8 cellular contexts compared by ENCODE assay signal in the genomic region with DNA sequence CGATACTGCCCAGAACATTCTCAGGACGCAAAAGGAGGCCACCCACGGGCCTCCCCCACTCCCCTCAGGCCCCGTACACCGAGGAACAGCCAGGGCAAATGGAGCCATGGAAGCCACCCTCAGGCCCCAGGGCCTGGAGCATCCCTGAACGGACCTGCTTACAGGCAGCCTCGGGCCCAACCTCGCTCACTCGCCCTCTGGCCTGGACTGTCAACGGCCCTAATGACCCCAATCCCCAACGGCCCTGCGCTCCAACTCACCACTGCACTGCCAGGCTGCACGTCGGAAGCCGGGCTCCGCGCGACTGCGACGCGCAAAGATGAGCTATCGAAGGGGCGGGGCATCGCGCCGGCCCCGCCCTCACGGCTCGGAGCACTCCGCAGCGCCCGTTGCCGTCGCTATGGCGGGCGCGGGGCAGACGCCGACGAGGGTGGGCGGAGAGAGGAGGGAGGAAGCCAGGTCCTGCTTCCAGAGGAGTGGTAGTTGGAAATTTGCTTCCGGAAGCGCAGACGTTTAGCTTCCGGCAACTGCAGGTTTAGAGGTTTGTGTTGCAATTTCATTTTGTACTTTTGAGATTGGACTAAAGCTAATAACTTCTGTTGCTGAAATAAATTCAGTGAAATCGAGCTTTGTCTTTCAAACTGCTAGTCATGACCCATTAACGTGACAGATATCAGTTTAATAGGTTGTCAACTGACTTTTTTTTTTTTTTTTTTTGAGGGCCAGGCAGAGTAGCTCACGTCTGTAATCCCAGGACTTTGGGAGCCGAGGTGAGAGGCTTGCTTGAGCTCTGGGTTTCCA. TPM values are rescaled to one million over a fixed set of nuclear protein-coding genes. Genes with fewer than 3 reads are reported as not detected.
DNase-seq lines count a peak whose midpoint lies in the region; ATAC-seq, FAIRE-seq and TF ChIP-seq lines count a peak whose summit lies in the region.

A gene (minus strand): TSS at position 308 of the 801 bp plus-strand sequence. CDS start 3,923 bp downstream, outside the sequence.

- peak within 1 kb of the TSS; percentile 98 for H3K4me3 Mint-ChIP-seq in activated T-helper 2 cell treated with anti-CD3 and anti-CD28 coated beads, Interferon-gamma antibody, Interleukin-2, Interleukin-4, amounts not matched to agents 10 μg/mL and 5 μg/mL and 100 μg/mL, durations not matched to agents 14 hours and 24 hours and 36 hours (ENCODE audit: low read depth)
- peak within 1 kb of the TSS; percentile 97 to 99 (median 99) for H3K4me3 Mint-ChIP-seq in nephron

- H3K36me3 Mint-ChIP-seq in activated T-helper 2 cell treated with anti-CD3 and anti-CD28 coated beads, Interferon-gamma antibody, Interleukin-2, Interleukin-4, amounts not matched to agents 10 μg/mL and 5 μg/mL and 100 μg/mL, durations not matched to agents 14 hours and 24 hours and 36 hours (ENCODE audit: low read depth): peaks cover 5% of the 10 kb centered on the region
- peaks cover 7% of the 10 kb centered on the region for H3K36me3 Mint-ChIP-seq in nephron (ENCODE audit: low read depth)

- H3K4me3 ChIP-seq in fibroblast of pulmonary artery (replicated peaks; ENCODE audit: low read depth, low read length): peak within 1 kb of the TSS; percentile 98

- DNase-seq in ELR (ENCODE audit: low read depth) (peak; percentile 92), H54 (ENCODE audit: insufficient read length, low spot score) (peak; percentile 67), LoVo (ENCODE audit: low spot score) (peak; percentile 98), fibroblast of pulmonary artery (ENCODE audit: low read depth) (peak; percentile 94)
- DNase-seq in activated T-helper 2 cell treated with anti-CD3 and anti-CD28 coated beads, Interferon-gamma antibody, Interleukin-2, Interleukin-4, amounts not matched to agents 10 μg/mL and 5 μg/mL and 100 μg/mL, durations not matched to agents 14 hours and 24 hours and 36 hours (ENCODE audit: low spot score): peak; percentile 90
- peak; percentile 94 for DNase-seq in stimulated activated naive CD8-positive, alpha-beta T cell treated with anti-CD3 and anti-CD28 coated beads, Interleukin-15, Interleukin-2, amounts not matched to agents 100 U/mL and 50 U/mL, for 24 hours

- H3K27me3 Mint-ChIP-seq in activated T-helper 2 cell treated with anti-CD3 and anti-CD28 coated beads, Interferon-gamma antibody, Interleukin-2, Interleukin-4, amounts not matched to agents 10 μg/mL and 5 μg/mL and 100 μg/mL, durations not matched to agents 14 hours and 24 hours and 36 hours (ENCODE audit: low read depth): no peaks in the 10 kb centered on the region
- peaks cover 16% of the 10 kb centered on the region for H3K27me3 Mint-ChIP-seq in nephron (ENCODE audit: low read depth)

- peak; percentile 38 for FAIRE-seq in H54 (lab: Jason Lieb, UNC)

- peaks cover 13% of the 10 kb centered on the region for H3K4me1 Mint-ChIP-seq in activated T-helper 2 cell treated with anti-CD3 and anti-CD28 coated beads, Interferon-gamma antibody, Interleukin-2, Interleukin-4, amounts not matched to agents 10 μg/mL and 5 μg/mL and 100 μg/mL, durations not matched to agents 14 hours and 24 hours and 36 hours (ENCODE audit: low read depth)
- peaks cover 18% of the 10 kb centered on the region for H3K4me1 Mint-ChIP-seq in nephron

- H3K9me3 Mint-ChIP-seq in activated T-helper 2 cell treated with anti-CD3 and anti-CD28 coated beads, Interferon-gamma antibody, Interleukin-2, Interleukin-4, amounts not matched to agents 10 μg/mL and 5 μg/mL and 100 μg/mL, durations not matched to agents 14 hours and 24 hours and 36 hours: no peaks in the 10 kb centered on the region
- no peaks in the 10 kb centered on the region for H3K9me3 Mint-ChIP-seq in nephron

- peak within 1 kb of the TSS; percentile 92 for H3K27ac Mint-ChIP-seq in activated T-helper 2 cell treated with anti-CD3 and anti-CD28 coated beads, Interferon-gamma antibody, Interleukin-2, Interleukin-4, amounts not matched to agents 10 μg/mL and 5 μg/mL and 100 μg/mL, durations not matched to agents 14 hours and 24 hours and 36 hours
- H3K27ac Mint-ChIP-seq in nephron: peak within 1 kb of the TSS; percentile 56 to 94 (median 89)

- TF ChIP-seq CTCF in fibroblast of pulmonary artery (IDR thresholded peaks at IDR 0.05; ENCODE audit: low read length, missing control alignments): no peak
- TF ChIP-seq CTCF in nephron (IDR thresholded peaks at IDR 0.05; ENCODE audit: unreplicated experiment in 3 of 3): no peak

- peak; percentile 97 for TF ChIP-seq POLR2A in H54 (IDR thresholded peaks at IDR 0.05; ENCODE audit: low read depth, low read length)
- TF ChIP-seq POLR2A in Raji (IDR thresholded peaks at IDR 0.05; ENCODE audit: insufficient read depth, low read depth, low read length): peak; percentile 91

- intact Hi-C loops in activated T-helper 2 cell treated with anti-CD3 and anti-CD28 coated beads, Interferon-gamma antibody, Interleukin-2, Interleukin-4, amounts not matched to agents 10 μg/mL and 5 μg/mL and 100 μg/mL, durations not matched to agents 14 hours and 24 hours and 36 hours (cut with micrococcal nuclease): loop anchor here (5.0 kb wide), 1 partner anchor 138 kb away; a partner anchor contains a TSS

- peak; percentile 98 for ATAC-seq in stimulated activated naive CD8-positive, alpha-beta T cell treated with anti-CD3 and anti-CD28 coated beads, Interleukin-15, Interleukin-2, amounts not matched to agents 100 U/mL and 50 U/mL, for 24 hours

RNA-seq across cellular contexts. Expression of the gene that starts here (rescaled TPM):
- total RNA-seq in activated T-helper 2 cell treated with anti-CD3 and anti-CD28 coated beads, Interferon-gamma antibody, Interleukin-2, Interleukin-4, amounts not matched to agents 10 μg/mL and 5 μg/mL and 100 μg/mL, durations not matched to agents 14 hours and 24 hours and 36 hours: 51.2 and 51.8 TPM in 2 replicates

Comparison
In these comparisons a context has a peak if more than half of its experiments do, and no peak if none do; other contexts are left out.
1. Peak in every context shown above with its lines: DNase-seq, ATAC-seq and H3K4me3 ChIP-seq.